ENCODE assay signal across 8 cellular contexts in the genomic region with DNA sequence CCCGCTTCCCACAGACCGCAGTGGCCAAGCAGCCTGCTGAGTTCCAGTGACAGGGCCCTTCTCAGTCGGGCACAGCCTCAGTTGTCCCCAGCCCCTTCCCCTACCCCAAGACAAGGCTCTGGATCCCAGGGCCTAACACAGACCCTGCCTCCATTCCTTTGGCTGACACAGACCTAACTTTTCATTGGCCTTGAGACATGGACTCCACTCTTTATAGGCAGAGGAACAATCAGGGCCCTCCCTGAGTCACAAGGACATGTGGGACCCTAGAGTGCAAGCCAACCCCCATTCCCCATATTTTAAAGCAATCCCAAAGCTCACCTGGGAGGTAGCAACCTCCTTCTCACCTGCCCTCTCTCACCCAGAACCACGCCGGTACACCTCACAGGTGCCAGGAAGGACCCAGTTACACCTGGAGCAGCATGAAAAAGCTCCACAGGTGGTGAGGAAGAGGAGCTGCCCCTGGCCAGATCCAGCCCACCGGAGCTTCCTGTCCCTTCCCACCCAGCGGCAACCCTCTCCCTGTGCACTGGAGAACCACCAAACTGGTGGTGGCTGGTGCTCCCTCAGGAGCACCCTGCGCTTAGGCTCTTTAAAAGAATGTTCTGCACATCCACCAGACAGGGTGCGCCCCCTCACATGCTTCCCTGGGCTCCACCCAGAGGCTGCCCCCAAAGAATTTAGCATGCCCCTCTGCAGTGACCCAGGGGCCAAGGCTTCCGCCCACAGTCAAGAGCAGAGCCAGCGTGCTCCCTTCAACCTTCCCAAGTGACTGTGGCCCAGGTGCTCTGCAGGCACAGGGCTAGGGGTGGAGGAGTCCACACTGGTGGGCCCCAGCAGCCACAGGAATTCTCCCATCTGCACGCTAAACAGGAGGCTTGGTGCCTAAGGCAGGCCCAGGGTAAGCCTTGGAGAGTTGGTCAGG. TPM values are rescaled to one million over a fixed set of nuclear protein-coding genes. Genes with fewer than 3 reads are reported as not detected.
A peak's percentile ranks its signal among the peaks of the same experiment; 100 is the strongest.
DNase-seq lines count a peak whose midpoint lies in the region; ATAC-seq, FAIRE-seq and TF ChIP-seq lines count a peak whose summit lies in the region.

No MANE protein-coding gene starts in this region.

- CTCF ChIA-PET in SK-N-SH (lab: Yijun Ruan, JAX) = interaction anchor here (0.9 to 27.8 kb wide), 3 partner anchors 16 to 22 kb away, joined by 3 to 654 read pairs (median 5); no protein-coding TSS in a partner anchor

- H3K27ac ChIP-seq in SK-N-SH (ENCODE audit: low read depth in 2 of 2, low read length in 1 of 2) (peak overlapping the region; percentile 97 to 100), kidney (ENCODE audit: low read depth in 2 of 2, low read length in 2 of 2) (peak overlapping the region; percentile 97 to 100), suprapubic skin (peak overlapping the region; percentile 99)

- no peaks in the 10 kb centered on the region for H3K9me3 Mint-ChIP-seq in activated naive CD8-positive, alpha-beta T cell treated with anti-CD3 and anti-CD28 coated beads, Interleukin-2, amount 50 U/mL, for 24 hours

- ATAC-seq in SK-N-SH treated with all-trans-retinoic acid at 6 μM for 48 hours = no peak
- ATAC-seq in activated naive CD8-positive, alpha-beta T cell treated with anti-CD3 and anti-CD28 coated beads, Interleukin-2, amount 50 U/mL, for 24 hours = no peak

- no peaks in the 10 kb centered on the region for H3K9me2 ChIP-seq in SK-N-SH

- H3K36me3 Mint-ChIP-seq in activated naive CD8-positive, alpha-beta T cell treated with anti-CD3 and anti-CD28 coated beads, Interleukin-2, amount 50 U/mL, for 24 hours (ENCODE audit: low read depth) = peaks cover 2% of the 10 kb centered on the region

- TF ChIP-seq EP300 in SK-N-SH (IDR thresholded peaks at IDR 0.05; ENCODE audit: borderline replicate concordance in 1 of 2, low read depth in 1 of 2, low read length in 1 of 2) (no peak), suprapubic skin (IDR thresholded peaks at IDR 0.05) (no peak)

- intact Hi-C loops in kidney (cut with DNase I) = no loop called here

- H3K27me3 ChIP-seq in SK-N-SH (ENCODE audit: insufficient read depth) = no peaks in the 10 kb centered on the region
- H3K27me3 ChIP-seq in suprapubic skin = no peaks in the 10 kb centered on the region

- no peaks in the 10 kb centered on the region for H3K27me3 Mint-ChIP-seq in activated naive CD8-positive, alpha-beta T cell treated with anti-CD3 and anti-CD28 coated beads, Interleukin-2, amount 50 U/mL, for 24 hours

- H3K36me3 ChIP-seq in SK-N-SH (replicated peaks in 1 of 2; ENCODE audit: control insufficient read depth in 1 of 2, insufficient read depth in 2 of 2, low read length in 1 of 2) = no peaks in the 10 kb centered on the region
- H3K36me3 ChIP-seq in kidney (ENCODE audit: control insufficient read depth in 1 of 2, insufficient read depth in 2 of 2, low read length in 2 of 2) = no peaks in the 10 kb centered on the region
- no peaks in the 10 kb centered on the region for H3K36me3 ChIP-seq in suprapubic skin

- POLR2A ChIA-PET in SK-N-SH (lab: Yijun Ruan, JAX) = interaction anchor here (1.9 kb wide), 1 partner anchor 15 kb away, joined by 4 read pairs; no protein-coding TSS in a partner anchor

- 83% methylated on average over 11 of the region's 12 CpGs for WGBS in SK-N-SH (ENCODE audit: low lambda C conversion rate)
- WGBS in suprapubic skin = 50% methylated on average over 7 of the region's 12 CpGs

- no peak for TF ChIP-seq RAD21 in SK-N-SH (IDR thresholded peaks at IDR 0.05; ENCODE audit: low read length)

- H3K9me3 ChIP-seq in SK-N-SH = no peaks in the 10 kb centered on the region
- H3K9me3 ChIP-seq in kidney (ENCODE audit: control insufficient read depth in 1 of 2, low read length in 2 of 2) = no peaks in the 10 kb centered on the region
- H3K9me3 ChIP-seq in suprapubic skin = no peaks in the 10 kb centered on the region

- peaks cover 54% of the 10 kb centered on the region for H3K79me2 ChIP-seq in SK-N-SH (ENCODE audit: insufficient read depth)

- peak overlapping the region; percentile 98; the same call in 1 of the 2 replicates for H3K4me2 ChIP-seq in SK-N-SH

- in situ Hi-C loops in GM13976 (cut with MboI; ENCODE audit: low sequenced_read_pairs, unreplicated experiment) = no loop called here

- peaks cover 12% of the 10 kb centered on the region; the same call in 1 of the 2 replicates for H4K20me1 ChIP-seq in SK-N-SH (ENCODE audit: insufficient read depth)

- H3K4me1 Mint-ChIP-seq in activated naive CD8-positive, alpha-beta T cell treated with anti-CD3 and anti-CD28 coated beads, Interleukin-2, amount 50 U/mL, for 24 hours = peaks cover 49% of the 10 kb centered on the region

- peak overlapping the region; percentile 67 for H3K27ac Mint-ChIP-seq in activated naive CD8-positive, alpha-beta T cell treated with anti-CD3 and anti-CD28 coated beads, Interleukin-2, amount 50 U/mL, for 24 hours

- H2AFZ ChIP-seq in SK-N-SH (ENCODE audit: low read depth) = no peak overlapping the region

- H3K4me1 ChIP-seq in SK-N-SH (ENCODE audit: control insufficient read depth in 1 of 2, insufficient read depth in 2 of 2, low read depth in 1 of 2, low read length in 1 of 2) = peaks cover 38 to 52% of the 10 kb centered on the region in 2 experiments
- H3K4me1 ChIP-seq in kidney (ENCODE audit: control insufficient read depth in 1 of 2, insufficient read depth in 1 of 2, low read depth in 1 of 2, low read length in 2 of 2) = peaks cover 43 to 44% of the 10 kb centered on the region in 2 donors
- peaks cover 61% of the 10 kb centered on the region for H3K4me1 ChIP-seq in suprapubic skin

- H3K4me3 ChIP-seq in SK-N-SH (ENCODE audit: low read depth in 2 of 2, low read length in 1 of 2) (peak overlapping the region; percentile 43 to 60; a peak in 3 of 4 replicates), kidney (ENCODE audit: low read length in 2 of 2) (peak overlapping the region in 1 of 2 donors; percentile 46), suprapubic skin (peak overlapping the region; percentile 91)

- H3K4me3 Mint-ChIP-seq in activated naive CD8-positive, alpha-beta T cell treated with anti-CD3 and anti-CD28 coated beads, Interleukin-2, amount 50 U/mL, for 24 hours = peak overlapping the region; percentile 96

- H3F3A ChIP-seq in SK-N-SH (replicated peaks; ENCODE audit: insufficient read depth) = peaks cover 23% of the 10 kb centered on the region

- DNase-seq in SK-N-SH (no peak), kidney (peak; percentile 74), suprapubic skin (ENCODE audit: low spot score in 2 of 2) (no peak), H4 (ENCODE audit: low spot score) (no peak), D341Med (ENCODE audit: low spot score) (no peak), GM13976 (ENCODE audit: low spot score) (no peak)
- no peak for DNase-seq in activated naive CD8-positive, alpha-beta T cell treated with anti-CD3 and anti-CD28 coated beads, Interleukin-2, amount 50 U/mL, for 24 hours

- TF ChIP-seq CTCF in SK-N-SH (IDR thresholded peaks at IDR 0.05) (no peak), kidney (IDR thresholded peaks at IDR 0.05; ENCODE audit: borderline replicate concordance, extremely low read depth, insufficient read depth) (no peak), suprapubic skin (IDR thresholded peaks at IDR 0.05) (no peak), GM13976 (IDR thresholded peaks at IDR 0.05; ENCODE audit: borderline replicate concordance, control extremely low read depth, extremely low read depth, insufficient read depth, missing control alignments) (no peak)

- H3K9ac ChIP-seq in SK-N-SH = peak overlapping the region; percentile 57; the same call in 1 of the 2 replicates
- H3K9ac ChIP-seq in kidney (ENCODE audit: low read length in 2 of 2) = peak overlapping the region in 1 of 2 donors; percentile 65

- no peak for FAIRE-seq in kidney (lab: Jason Lieb, UNC)

- no peak for TF ChIP-seq POLR2A in suprapubic skin (IDR thresholded peaks at IDR 0.05)

TF ChIP-seq in SK-N-SH, 30 proteins besides CTCF, POLR2A, EP300 and RAD21 (continues in another document):
- TF ChIP-seq RFX5 (IDR thresholded peaks at IDR 0.05; ENCODE audit: low read length) = no peak
- TF ChIP-seq CHD2 (IDR thresholded peaks at IDR 0.05; ENCODE audit: low read length, partially characterized antibody) = no peak
- no peak for TF ChIP-seq FOXM1 (IDR thresholded peaks at IDR 0.05; ENCODE audit: low read depth)
- no peak for TF ChIP-seq RXRA (IDR thresholded peaks at IDR 0.05; ENCODE audit: borderline replicate concordance, low read depth)
- no peak for TF ChIP-seq SMC3 (IDR thresholded peaks at IDR 0.05; ENCODE audit: low read depth, low read length)
- no peak for TF ChIP-seq GATA2 (CRISPR knock-in tag; IDR thresholded peaks at IDR 0.05)
- no peak for TF ChIP-seq ELF1 (IDR thresholded peaks at IDR 0.05)

TF ChIP-seq in SK-N-SH treated with all-trans-retinoic acid at 6 μM for 48 hours, 23 proteins besides CTCF, POLR2A, EP300 and RAD21:
- no peak for TF ChIP-seq ESRRG (CRISPR knock-in tag; IDR thresholded peaks at IDR 0.05)

RNA-seq across cellular contexts. Expression of gene MNT, which starts 3.4 kb away (rescaled TPM):
- polyA plus RNA-seq in SK-N-SH (2012; rRNA removed) (7.1 and 7.4 TPM in 2 replicates), kidney (ENCODE audit: insufficient read depth, low read depth, low replicate concordance) (3.7 TPM)
- polyA plus RNA-seq in SK-N-SH (2012; cell fraction: cytosol; rRNA removed) = 3.2 and 4.4 TPM in 2 replicates
- polyA plus RNA-seq in SK-N-SH (2012; cell fraction: nucleus; rRNA removed) = 50.2 and 76.3 TPM in 2 replicates
- total RNA-seq in kidney (39.8 TPM), suprapubic skin (10 to 100 TPM; 20.9 to 50.0 (median 44.1) TPM)
- total RNA-seq in H4 (2014; rRNA removed; shearing (Covaris generic)) = 0.39 and 1.5 TPM in 2 replicates
